ENCODE assay signal across 11 cellular contexts in genomic region chr14:102523200-102524025, GRCh38. TPM values are rescaled to one million over a fixed set of nuclear protein-coding genes. Genes with fewer than 3 reads are reported as not detected.
A peak's percentile ranks its signal among the peaks of the same experiment; 100 is the strongest.
DNase-seq lines count a peak whose midpoint lies in the region; ATAC-seq and TF ChIP-seq lines count a peak whose summit lies in the region.
"Had no signal": no experiment of that assay in that cellular context is flagged by ENCODE, and none has a peak within 500 bp of the region (broad histone marks: within the 10 kb centered on the region; RNA-seq: fewer than 3 reads in every experiment).

No MANE protein-coding gene starts in this region.

- 0 out of 2 replicates have a peak overlapping the region, but pooled peaks have one; percentile 65 for H3K4ac ChIP-seq in IMR-90 (ENCODE audit: low read depth, low read length)

- H3K79me1 ChIP-seq in IMR-90 (ENCODE audit: low read depth in 1 of 2, low read length in 2 of 2) = peaks cover 0 to 9% of the 10 kb centered on the region in 2 experiments; a peak in 1 of 4 replicates

- POLR2A ChIA-PET in A673 (lab: Charles Lee; ENCODE audit: low non-redundant PET) = interaction anchor here (0.6 to 1.0 kb wide), 3 partner anchors 15 to 70 kb away, joined by 4 to 6 read pairs (median 4); no protein-coding TSS in a partner anchor
- POLR2A ChIA-PET in IMR-90 (lab: Charles Lee; ENCODE audit: unreplicated experiment) = no interaction called here
- POLR2A ChIA-PET in activated CD4-positive, alpha-beta memory T cell treated with anti-CD3 and anti-CD28 coated beads, Interleukin-2, amount 10 ng/mL, durations not matched to agents 7 days and 5 days (lab: Charles Lee) = interaction anchor here (1.7 to 3.3 kb wide), 4 partner anchors 13 to 161 kb away, joined by 4 to 23 read pairs (median 12); partner anchors contain the start of genes CINP and TECPR2

- H3K27ac Mint-ChIP-seq in activated CD4-positive, alpha-beta memory T cell treated with anti-CD3 and anti-CD28 coated beads, Interleukin-2, amount 10 ng/mL, durations not matched to agents 7 days and 5 days = no peak overlapping the region

- no peak overlapping the region for H4K91ac ChIP-seq in IMR-90 (ENCODE audit: insufficient read depth, low read depth, low read length)

- H4K5ac ChIP-seq in IMR-90 (ENCODE audit: low read depth, low read length) = peak overlapping the region; percentile 60

- peak overlapping the region; percentile 91 for H2AFZ ChIP-seq in IMR-90 (replicated peaks; ENCODE audit: low read length, poor library complexity)

- no peak overlapping the region for H2AK5ac ChIP-seq in IMR-90 (ENCODE audit: low read depth, low read length)

- H3K9me3 ChIP-seq in A673 (ENCODE audit: low read depth, low read length, poor library complexity, severe bottlenecking) (no peaks in the 10 kb centered on the region), IMR-90 (ENCODE audit: control insufficient read depth, insufficient read depth, low read length) (no peaks in the 10 kb centered on the region), mucosa of rectum (ENCODE audit: control insufficient read depth in 2 of 2, low read length in 2 of 2) (no peaks in the 10 kb centered on the region)

- dilution Hi-C loops in IMR-90 (cut with HindIII; ENCODE audit: low sequenced_read_pairs, unreplicated experiment) = no loop called here

- H4K20me1 ChIP-seq in IMR-90 (ENCODE audit: insufficient read depth, low read length) = no peaks in the 10 kb centered on the region

- H3K4me1 ChIP-seq in A673 (ENCODE audit: insufficient read depth, low read length, poor library complexity, severe bottlenecking) (peaks cover 34% of the 10 kb centered on the region), IMR-90 (ENCODE audit: control insufficient read depth, insufficient read depth, low read length) (peaks cover 6% of the 10 kb centered on the region; the same call in 1 of the 2 replicates), mucosa of rectum (ENCODE audit: control insufficient read depth in 2 of 2, insufficient read depth in 2 of 2, low read length in 2 of 2) (peaks cover 32% of the 10 kb centered on the region in 2 donors)

- intact Hi-C loops in A673 (cut with micrococcal nuclease; ENCODE audit: unreplicated experiment) (loop anchor here (2.0 to 10.0 kb wide), 4 partner anchors 69 to 391 kb away; partner anchors contain the start of genes RCOR1 and TRAF3), IMR-90 (cut with micrococcal nuclease) (loop anchor here (1.0 to 5.0 kb wide), 2 partner anchors 69 to 394 kb away; partner anchors contain the start of gene RCOR1)

- no peak overlapping the region for H3K18ac ChIP-seq in IMR-90 (ENCODE audit: low read depth, low read length)

- H2BK5ac ChIP-seq in IMR-90 (ENCODE audit: low read depth, low read length, poor library complexity, severe bottlenecking) = no peak overlapping the region

- peaks cover 39% of the 10 kb centered on the region for H3K4me1 Mint-ChIP-seq in activated CD4-positive, alpha-beta memory T cell treated with anti-CD3 and anti-CD28 coated beads, Interleukin-2, amount 10 ng/mL, durations not matched to agents 7 days and 5 days

- H2BK15ac ChIP-seq in IMR-90 (ENCODE audit: low read depth, low read length) = no peak overlapping the region

- H2AK9ac ChIP-seq in IMR-90 (replicated peaks; ENCODE audit: low read depth, low read length, poor library complexity) = peak overlapping the region; percentile 55

- no peak for TF ChIP-seq POLR2A in IMR-90 (IDR thresholded peaks at IDR 0.05; ENCODE audit: low read depth, low read length)

- CTCF ChIA-PET in A673 (lab: Charles Lee) (interaction anchor here (2.7 kb wide), 1 partner anchor 71 kb away, joined by 11 read pairs; no protein-coding TSS in a partner anchor), IMR-90 (lab: Yijun Ruan, JAX) (interaction anchor here (0.7 kb wide), 1 partner anchor 141 kb away, joined by 5 read pairs; no protein-coding TSS in a partner anchor)
- CTCF ChIA-PET in activated CD4-positive, alpha-beta memory T cell treated with anti-CD3 and anti-CD28 coated beads, Interleukin-2, amount 10 ng/mL, durations not matched to agents 7 days and 5 days (lab: Charles Lee) = interaction anchor here (0.6 to 3.1 kb wide), 8 partner anchors 13 to 249 kb away, joined by 3 to 29 read pairs (median 6); partner anchors contain the start of gene ANKRD9

- H3K9me1 ChIP-seq in IMR-90 (ENCODE audit: insufficient read depth, low read length) = peaks cover 3% of the 10 kb centered on the region; the same call in 1 of the 2 replicates

- WGBS in IMR-90 (ENCODE audit: extremely low coverage in 2 of 2, insufficient read length in 1 of 2), 2 experiments = 41% methylated on average over 25 of the region's 26 CpGs; no CpG with 5 or more reads in 1 of the 2 experiments

- no peak for TF ChIP-seq RAD21 in IMR-90 (IDR thresholded peaks at IDR 0.05; ENCODE audit: low read length)

- peak overlapping the region; percentile 31; the same call in 1 of the 2 replicates for H3K23ac ChIP-seq in IMR-90 (ENCODE audit: low read depth, low read length)

- ATAC-seq in IMR-90 (ENCODE audit: low read depth) (no peak), GM21825 (IDR thresholded peaks at IDR 0.05; ENCODE audit: unreplicated experiment) (no peak), HG02970 (IDR thresholded peaks at IDR 0.05; ENCODE audit: low FRiP score, unreplicated experiment) (no peak)

- BruUV-seq in A673 (replicated peaks; lab: Mats Ljungman, UMichigan) = no TSS peak
- BruUV-seq in IMR-90 (replicated peaks; lab: Mats Ljungman, UMichigan) = no TSS peak

- peak overlapping the region; percentile 53 for H3K4me3 ChIP-seq in A673 (ENCODE audit: low read depth, low read length, poor library complexity, severe bottlenecking)
- no peak overlapping the region for H3K4me3 ChIP-seq in IMR-90 (ENCODE audit: insufficient read depth, low read depth, low read length)
- H3K4me3 ChIP-seq in mucosa of rectum (ENCODE audit: low read length in 2 of 2) = peak overlapping the region; percentile 82 to 92

- no peaks in the 10 kb centered on the region for H3K9me3 Mint-ChIP-seq in activated CD4-positive, alpha-beta memory T cell treated with anti-CD3 and anti-CD28 coated beads, Interleukin-2, amount 10 ng/mL, durations not matched to agents 7 days and 5 days

- H3K4me3 Mint-ChIP-seq in activated CD4-positive, alpha-beta memory T cell treated with anti-CD3 and anti-CD28 coated beads, Interleukin-2, amount 10 ng/mL, durations not matched to agents 7 days and 5 days = peak overlapping the region; percentile 31

- H2BK120ac ChIP-seq in IMR-90 (ENCODE audit: low read depth, low read length) = no peak overlapping the region

- in situ Hi-C loops in IMR-90 (cut with MboI; ENCODE audit: low sequenced_read_pairs) = no loop called here

- H3K9ac ChIP-seq in IMR-90 (ENCODE audit: low read depth, low read length) (no peak overlapping the region), mucosa of rectum (ENCODE audit: low read depth in 1 of 2, low read length in 2 of 2) (peak overlapping the region; percentile 82 to 91)

- H3K36me3 ChIP-seq in A673 (ENCODE audit: insufficient read depth, low read length, poor library complexity, severe bottlenecking) = no peaks in the 10 kb centered on the region
- no peaks in the 10 kb centered on the region for H3K36me3 ChIP-seq in IMR-90 (ENCODE audit: control insufficient read depth, insufficient read depth, low read length)
- H3K36me3 ChIP-seq in mucosa of rectum (ENCODE audit: control insufficient read depth in 2 of 2, insufficient read depth in 2 of 2, low read length in 2 of 2) = no peaks in the 10 kb centered on the region

- TF ChIP-seq CTCF in A673 (conservative IDR thresholded peaks at IDR 0.05; ENCODE audit: low read depth, low read length) = no peak
- no peak for TF ChIP-seq CTCF in IMR-90 (conservative IDR thresholded peaks at IDR 0.05; ENCODE audit: low read depth, low read length)

- H3K27ac ChIP-seq in A673 (ENCODE audit: low read depth, low read length, poor library complexity, severe bottlenecking) (peak overlapping the region; percentile 91), IMR-90 (ENCODE audit: insufficient read depth, low read length) (no peak overlapping the region), mucosa of rectum (ENCODE audit: low read depth in 2 of 2, low read length in 2 of 2) (peak overlapping the region; percentile 93 to 94)

- peak overlapping the region; percentile 53 to 78; a peak in 3 of 4 replicates for H4K8ac ChIP-seq in IMR-90 (ENCODE audit: low read depth in 2 of 2, low read length in 2 of 2)

- DNase-seq in A673 (ENCODE audit: low spot score) (peak; percentile 84), IMR-90 (no peak), HuH-7.5 (ENCODE audit: low spot score) (no peak), NCI-H345 treated with DMSO at 0.1 percent for 48 hours (lab: John Stamatoyannopoulos, UW; ENCODE audit: unreplicated experiment) (no peak)
- DNase-seq in activated CD4-positive, alpha-beta memory T cell treated with anti-CD3 and anti-CD28 coated beads, Interleukin-2, amount 10 ng/mL, durations not matched to agents 7 days and 5 days = no peak
- DNase-seq: activated CD4-positive, alpha-beta T cell treated with anti-CD3 and anti-CD28 coated beads for 48 hours; DMS153; stimulated activated CD4-positive, alpha-beta T cell treated with anti-CD3 and anti-CD28 coated beads, Interleukin-12 subunit alpha, Interleukin-12 subunit beta, amount 100 ng/mL, for 4 hours had no signal

- H3K56ac ChIP-seq in IMR-90 (ENCODE audit: extremely low read depth, insufficient read depth, low read length) = no peak overlapping the region

- H2BK20ac ChIP-seq in IMR-90 (ENCODE audit: low read depth, low read length) = 0 out of 2 replicates have a peak overlapping the region, but pooled peaks have one; percentile 5

- no peaks in the 10 kb centered on the region for H3K27me3 ChIP-seq in A673 (replicated peaks; ENCODE audit: insufficient read depth, low read depth, low read length, poor library complexity)
- H3K27me3 ChIP-seq in IMR-90 (ENCODE audit: control insufficient read depth, insufficient read depth, low read length) = no peaks in the 10 kb centered on the region
- H3K27me3 ChIP-seq in mucosa of rectum (ENCODE audit: control insufficient read depth in 2 of 2, insufficient read depth in 2 of 2, low read length in 2 of 2) = no peaks in the 10 kb centered on the region

- H3K4me2 ChIP-seq in IMR-90 (ENCODE audit: low read depth, low read length) = no peak overlapping the region

- H3K27me3 Mint-ChIP-seq in activated CD4-positive, alpha-beta memory T cell treated with anti-CD3 and anti-CD28 coated beads, Interleukin-2, amount 10 ng/mL, durations not matched to agents 7 days and 5 days = peaks cover 3% of the 10 kb centered on the region

- no peak overlapping the region for H3K14ac ChIP-seq in IMR-90 (replicated peaks; ENCODE audit: low read depth, low read length)

- H3K36me3 Mint-ChIP-seq in activated CD4-positive, alpha-beta memory T cell treated with anti-CD3 and anti-CD28 coated beads, Interleukin-2, amount 10 ng/mL, durations not matched to agents 7 days and 5 days (ENCODE audit: low read depth) = no peaks in the 10 kb centered on the region

TF ChIP-seq in IMR-90, 13 proteins besides CTCF, POLR2A, EP300 and RAD21 (continues in another document):
- TF ChIP-seq MAZ (IDR thresholded peaks at IDR 0.05; ENCODE audit: borderline replicate concordance, low read depth, low read length) = no peak

RNA-seq across cellular contexts. Expression of gene ANKRD9, which starts 13.8 kb away (rescaled TPM):
- total RNA-seq in A673 (2021) = 28.0 and 35.9 TPM in 2 replicates
- 3.9 and 5.3 TPM in 2 replicates for total RNA-seq in IMR-90 (2012; rRNA removed)
- 15.7 and 25.8 TPM in 2 replicates for polyA plus RNA-seq in IMR-90 (2012; rRNA removed)
- polyA plus RNA-seq in IMR-90 (2012; cell fraction: cytosol; rRNA removed) = 10.3 and 41.0 TPM in 2 replicates
- 48.7 and 143 TPM in 2 replicates for polyA plus RNA-seq in IMR-90 (2012; cell fraction: nucleus; rRNA removed; ENCODE audit: low replicate concordance)
- total RNA-seq in activated CD4-positive, alpha-beta memory T cell treated with anti-CD3 and anti-CD28 coated beads, Interleukin-2, amount 10 ng/mL, durations not matched to agents 7 days and 5 days = 10 to 100 TPM; 11.2 to 12.3 TPM
